8 cellular contexts compared by ENCODE assay signal in genomic region chr17:31596382-31597323, GRCh38.
DNase-seq lines count a peak whose midpoint lies in the region; ATAC-seq and TF ChIP-seq lines count a peak whose summit lies in the region.

No MANE protein-coding gene starts in this region.

- peak overlapping the region; percentile 96 for H2AK9ac ChIP-seq in IMR-90 (replicated peaks; ENCODE audit: low read depth, low read length, poor library complexity)

- peak overlapping the region; percentile 100 for H2AK5ac ChIP-seq in IMR-90 (ENCODE audit: low read depth, low read length)

- TF ChIP-seq CTCF in IMR-90 (conservative IDR thresholded peaks at IDR 0.05; ENCODE audit: low read depth, low read length): peak; percentile 15; the same call in 1 of the 2 replicates

- peaks cover 5% of the 10 kb centered on the region for H3K4me1 Mint-ChIP-seq in activated naive CD8-positive, alpha-beta T cell treated with anti-CD3 and anti-CD28 coated beads, Interleukin-2, amount 50 U/mL, for 24 hours
- no peaks in the 10 kb centered on the region for H3K4me1 Mint-ChIP-seq in activated T-helper 1 cell treated with anti-CD3 and anti-CD28 coated beads, Interleukin-12 subunit alpha, Interleukin-12 subunit beta, Interleukin-2, Interleukin-4 antibody, amounts not matched to agents 30 ng/mL and 10 ng/mL and 1 ng/mL, durations not matched to agents 14 hours and 24 hours and 36 hours (ENCODE audit: low read depth)

- peak overlapping the region; percentile 100 for H2BK120ac ChIP-seq in IMR-90 (ENCODE audit: low read depth, low read length)

- H4K5ac ChIP-seq in IMR-90 (ENCODE audit: low read depth, low read length): peak overlapping the region; percentile 83

- no peaks in the 10 kb centered on the region for H3K9me3 ChIP-seq in IMR-90 (ENCODE audit: control insufficient read depth, insufficient read depth, low read length)

- 9% methylated on average over 7 of the region's 16 CpGs; no CpG with 5 or more reads in 1 of the 2 experiments for whole genome bisulfite sequencing in IMR-90 (ENCODE audit: extremely low coverage in 2 of 2, insufficient read length in 1 of 2), 2 experiments

- peak overlapping the region; percentile 99 for H2BK5ac ChIP-seq in IMR-90 (ENCODE audit: low read depth, low read length, poor library complexity, severe bottlenecking)

- no peaks in the 10 kb centered on the region for H3K36me3 Mint-ChIP-seq in activated naive CD8-positive, alpha-beta T cell treated with anti-CD3 and anti-CD28 coated beads, Interleukin-2, amount 50 U/mL, for 24 hours (ENCODE audit: low read depth)
- no peaks in the 10 kb centered on the region for H3K36me3 Mint-ChIP-seq in activated T-helper 1 cell treated with anti-CD3 and anti-CD28 coated beads, Interleukin-12 subunit alpha, Interleukin-12 subunit beta, Interleukin-2, Interleukin-4 antibody, amounts not matched to agents 30 ng/mL and 10 ng/mL and 1 ng/mL, durations not matched to agents 14 hours and 24 hours and 36 hours (ENCODE audit: low read depth)

- no TSS peak for BruUV-seq in IMR-90 (replicated peaks; lab: Mats Ljungman, UMichigan)

- H3K56ac ChIP-seq in IMR-90 (ENCODE audit: extremely low read depth, insufficient read depth, low read length): peak overlapping the region; percentile 82

- H4K20me1 ChIP-seq in IMR-90 (ENCODE audit: insufficient read depth, low read length): no peaks in the 10 kb centered on the region

- no peak overlapping the region for H3K4me3 ChIP-seq in IMR-90 (ENCODE audit: insufficient read depth, low read depth, low read length)

- H3K27me3 ChIP-seq in IMR-90 (ENCODE audit: control insufficient read depth, insufficient read depth, low read length): no peaks in the 10 kb centered on the region

- ATAC-seq in GM19351 (IDR thresholded peaks at IDR 0.05; ENCODE audit: unreplicated experiment): peak; percentile 50
- peak; percentile 94 for ATAC-seq in IMR-90 (ENCODE audit: low read depth)
- peak; percentile 82 for ATAC-seq in activated naive CD8-positive, alpha-beta T cell treated with anti-CD3 and anti-CD28 coated beads, Interleukin-2, amount 50 U/mL, for 24 hours

- H2AFZ ChIP-seq in IMR-90 (replicated peaks; ENCODE audit: low read length, poor library complexity): peak overlapping the region; percentile 84

- POLR2A ChIA-PET in IMR-90 (lab: Charles Lee; ENCODE audit: unreplicated experiment): interaction anchor here (0.5 to 0.6 kb wide), 2 partner anchors 12 to 70 kb away, joined by 3 to 4 read pairs; no protein-coding TSS in a partner anchor

- intact Hi-C loops in IMR-90 (cut with micrococcal nuclease) (loop anchor here (2.0 to 5.0 kb wide), 2 partner anchors 36 to 149 kb away; no protein-coding TSS in a partner anchor), cardiac septum (cut with DNase I) (loop anchor here (1.0 to 5.0 kb wide), 3 partner anchors 26 to 141 kb away; no protein-coding TSS in a partner anchor)
- intact Hi-C loops in activated T-helper 1 cell treated with anti-CD3 and anti-CD28 coated beads, Interleukin-12 subunit alpha, Interleukin-12 subunit beta, Interleukin-2, Interleukin-4 antibody, amounts not matched to agents 30 ng/mL and 10 ng/mL and 1 ng/mL, durations not matched to agents 14 hours and 24 hours and 36 hours (cut with micrococcal nuclease): no loop called here

- TF ChIP-seq RAD21 in IMR-90 (IDR thresholded peaks at IDR 0.05; ENCODE audit: low read length): peak; percentile 40

- H3K27ac Mint-ChIP-seq in activated naive CD8-positive, alpha-beta T cell treated with anti-CD3 and anti-CD28 coated beads, Interleukin-2, amount 50 U/mL, for 24 hours: no peak overlapping the region
- no peak overlapping the region for H3K27ac Mint-ChIP-seq in activated T-helper 1 cell treated with anti-CD3 and anti-CD28 coated beads, Interleukin-12 subunit alpha, Interleukin-12 subunit beta, Interleukin-2, Interleukin-4 antibody, amounts not matched to agents 30 ng/mL and 10 ng/mL and 1 ng/mL, durations not matched to agents 14 hours and 24 hours and 36 hours

- peak overlapping the region; percentile 99 for H4K91ac ChIP-seq in IMR-90 (ENCODE audit: insufficient read depth, low read depth, low read length)

- CTCF ChIA-PET in IMR-90 (lab: Yijun Ruan, JAX): interaction anchor here (0.5 to 0.7 kb wide), 3 partner anchors 130 to 311 kb away, joined by 3 to 6 read pairs (median 3); no protein-coding TSS in a partner anchor

- peak overlapping the region; percentile 100 for H3K4ac ChIP-seq in IMR-90 (ENCODE audit: low read depth, low read length)

- H3K18ac ChIP-seq in IMR-90 (ENCODE audit: low read depth, low read length): peak overlapping the region; percentile 89

- peaks cover 40% of the 10 kb centered on the region for H3K4me1 ChIP-seq in IMR-90 (ENCODE audit: control insufficient read depth, insufficient read depth, low read length)

- H3K79me1 ChIP-seq in IMR-90 (ENCODE audit: low read depth in 1 of 2, low read length in 2 of 2): peaks cover 0 to 35% of the 10 kb centered on the region in 2 experiments; a peak in 2 of 4 replicates

- H4K8ac ChIP-seq in IMR-90 (ENCODE audit: low read depth in 2 of 2, low read length in 2 of 2): peak overlapping the region; percentile 92 to 99

- peaks cover 2% of the 10 kb centered on the region for H3K27me3 Mint-ChIP-seq in activated naive CD8-positive, alpha-beta T cell treated with anti-CD3 and anti-CD28 coated beads, Interleukin-2, amount 50 U/mL, for 24 hours
- H3K27me3 Mint-ChIP-seq in activated T-helper 1 cell treated with anti-CD3 and anti-CD28 coated beads, Interleukin-12 subunit alpha, Interleukin-12 subunit beta, Interleukin-2, Interleukin-4 antibody, amounts not matched to agents 30 ng/mL and 10 ng/mL and 1 ng/mL, durations not matched to agents 14 hours and 24 hours and 36 hours (ENCODE audit: insufficient read depth): no peaks in the 10 kb centered on the region

- no peak overlapping the region for H3K4me2 ChIP-seq in IMR-90 (ENCODE audit: low read depth, low read length)

- dilution Hi-C loops in IMR-90 (cut with HindIII; ENCODE audit: low sequenced_read_pairs, unreplicated experiment): no loop called here

- H3K14ac ChIP-seq in IMR-90 (replicated peaks; ENCODE audit: low read depth, low read length): peak overlapping the region; percentile 98

- H3K4me3 Mint-ChIP-seq in activated naive CD8-positive, alpha-beta T cell treated with anti-CD3 and anti-CD28 coated beads, Interleukin-2, amount 50 U/mL, for 24 hours: no peak overlapping the region
- no peak overlapping the region for H3K4me3 Mint-ChIP-seq in activated T-helper 1 cell treated with anti-CD3 and anti-CD28 coated beads, Interleukin-12 subunit alpha, Interleukin-12 subunit beta, Interleukin-2, Interleukin-4 antibody, amounts not matched to agents 30 ng/mL and 10 ng/mL and 1 ng/mL, durations not matched to agents 14 hours and 24 hours and 36 hours

- peak overlapping the region; percentile 37 for H3K9ac ChIP-seq in IMR-90 (ENCODE audit: low read depth, low read length)

- peak overlapping the region; percentile 100 for H2BK20ac ChIP-seq in IMR-90 (ENCODE audit: low read depth, low read length)

- TF ChIP-seq POLR2A in IMR-90 (IDR thresholded peaks at IDR 0.05; ENCODE audit: low read depth, low read length): peak; percentile 64; the same call in 1 of the 2 replicates

- peak overlapping the region; percentile 98 for H3K23ac ChIP-seq in IMR-90 (ENCODE audit: low read depth, low read length)

- H2BK15ac ChIP-seq in IMR-90 (ENCODE audit: low read depth, low read length): peak overlapping the region; percentile 100

- in situ Hi-C loops in IMR-90 (cut with MboI; ENCODE audit: low sequenced_read_pairs): no loop called here

- H3K27ac ChIP-seq in IMR-90 (ENCODE audit: insufficient read depth, low read length): peak overlapping the region; percentile 96

- H3K9me3 Mint-ChIP-seq in activated naive CD8-positive, alpha-beta T cell treated with anti-CD3 and anti-CD28 coated beads, Interleukin-2, amount 50 U/mL, for 24 hours: no peaks in the 10 kb centered on the region
- no peaks in the 10 kb centered on the region for H3K9me3 Mint-ChIP-seq in activated T-helper 1 cell treated with anti-CD3 and anti-CD28 coated beads, Interleukin-12 subunit alpha, Interleukin-12 subunit beta, Interleukin-2, Interleukin-4 antibody, amounts not matched to agents 30 ng/mL and 10 ng/mL and 1 ng/mL, durations not matched to agents 14 hours and 24 hours and 36 hours

- H3K36me3 ChIP-seq in IMR-90 (ENCODE audit: control insufficient read depth, insufficient read depth, low read length): no peaks in the 10 kb centered on the region; the same call in 1 of the 2 replicates

- peaks cover 47% of the 10 kb centered on the region for H3K9me1 ChIP-seq in IMR-90 (ENCODE audit: insufficient read depth, low read length)

- DNase-seq in COLO668 (lab: John Stamatoyannopoulos, UW; ENCODE audit: unreplicated experiment) (peak; percentile 60), IMR-90 (peak; percentile 98), cardiac septum (ENCODE audit: low spot score) (peak; percentile 92), putamen (ENCODE audit: low spot score) (peak; percentile 27), COR-L47 (lab: John Stamatoyannopoulos, UW) (no peak)
- peak; percentile 35 for DNase-seq in activated naive CD8-positive, alpha-beta T cell treated with anti-CD3 and anti-CD28 coated beads, Interleukin-2, amount 50 U/mL, for 24 hours
- DNase-seq in activated T-helper 1 cell treated with anti-CD3 and anti-CD28 coated beads, Interleukin-12 subunit alpha, Interleukin-12 subunit beta, Interleukin-2, Interleukin-4 antibody, amounts not matched to agents 30 ng/mL and 10 ng/mL and 1 ng/mL, durations not matched to agents 14 hours and 24 hours and 36 hours (ENCODE audit: low spot score): no peak

TF ChIP-seq in IMR-90, 13 proteins besides CTCF, POLR2A, EP300 and RAD21 (continues in another document):
- TF ChIP-seq FOS (IDR thresholded peaks at IDR 0.05; ENCODE audit: low read depth, low read length) (peak; percentile 85), RCOR1 (IDR thresholded peaks at IDR 0.05; ENCODE audit: insufficient replicate concordance, low read length) (peak; percentile 80), NFE2L2 (IDR thresholded peaks at IDR 0.05; ENCODE audit: low read depth, low read length) (peak; percentile 41; the same call in 1 of the 2 replicates), CHD1 (IDR thresholded peaks at IDR 0.05; ENCODE audit: low read depth, low read length) (no peak), SMC3 (IDR thresholded peaks at IDR 0.05; ENCODE audit: low read depth, low read length) (peak; percentile 21), MXI1 (IDR thresholded peaks at IDR 0.05; ENCODE audit: borderline replicate concordance, low read depth, low read length) (peak; percentile 84; the same call in 1 of the 2 replicates), ELK1 (IDR thresholded peaks at IDR 0.05; ENCODE audit: borderline replicate concordance, low read depth, low read length) (no peak), BHLHE40 (IDR thresholded peaks at IDR 0.05; ENCODE audit: low read depth, low read length) (no peak)

Comparison
In these comparisons a context has a peak if more than half of its experiments do, and no peak if none do; other contexts are left out.
1. DNase-seq: peak in COLO668 (single experiment), IMR-90 (single experiment), activated naive CD8-positive, alpha-beta T cell treated with anti-CD3 and anti-CD28 coated beads, Interleukin-2, amount 50 U/mL, for 24 hours (single experiment), cardiac septum (single experiment) and putamen (single experiment); none in COR-L47 (single experiment) and activated T-helper 1 cell treated with anti-CD3 and anti-CD28 coated beads, Interleukin-12 subunit alpha, Interleukin-12 subunit beta, Interleukin-2, Interleukin-4 antibody, amounts not matched to agents 30 ng/mL and 10 ng/mL and 1 ng/mL, durations not matched to agents 14 hours and 24 hours and 36 hours (single experiment).
2. Peak in every context shown above with its lines, with median percentiles within 50 percentile points of each other: ATAC-seq.